Comparison of ENCODE assay signal across 29 cellular contexts in genomic region chr4:153335665-153336064, GRCh38. TPM values are rescaled to one million over a fixed set of nuclear protein-coding genes. Genes with fewer than 3 reads are reported as not detected.
DNase-seq lines count a peak whose midpoint lies in the region; ATAC-seq, FAIRE-seq and TF ChIP-seq lines count a peak whose summit lies in the region.
"Had no signal": no experiment of that assay in that cellular context is flagged by ENCODE, and none has a peak within 500 bp of the region (broad histone marks: within the 10 kb centered on the region; RNA-seq: fewer than 3 reads in every experiment).

No MANE protein-coding gene starts in this region.

- H3K79me2 ChIP-seq in mammary epithelial cell (ENCODE audit: insufficient read depth, low read length), result no peaks in the 10 kb centered on the region
- no peaks in the 10 kb centered on the region for H3K79me2 ChIP-seq in keratinocyte (ENCODE audit: control insufficient read depth, insufficient read depth, low read length)

- peak overlapping the region; percentile 39; the same call in 1 of the 2 replicates for H3K4ac ChIP-seq in IMR-90 (ENCODE audit: low read depth, low read length)

- no peak overlapping the region; the same call in 1 of the 2 replicates for H4K5ac ChIP-seq in IMR-90 (ENCODE audit: low read depth, low read length)

- 0 out of 2 replicates have a peak overlapping the region, but pooled peaks have one; percentile 35 for H3K14ac ChIP-seq in IMR-90 (replicated peaks; ENCODE audit: low read depth, low read length)

- dilution Hi-C loops in IMR-90 (cut with HindIII; ENCODE audit: low sequenced_read_pairs, unreplicated experiment) (no loop called here), mammary epithelial cell (cut with HindIII; ENCODE audit: low sequenced_read_pairs) (no loop called here), keratinocyte (cut with MboI; ENCODE audit: extremely low pct_ligation_motif_present, low sequenced_read_pairs) (no loop called here)

- BruUV-seq in IMR-90 (replicated peaks; lab: Mats Ljungman, UMichigan) (no TSS peak), mammary epithelial cell (replicated peaks; lab: Mats Ljungman, UMichigan) (no TSS peak)

- H3K9me3 ChIP-seq in IMR-90 (ENCODE audit: control insufficient read depth, insufficient read depth, low read length), result no peaks in the 10 kb centered on the region
- no peaks in the 10 kb centered on the region for H3K9me3 ChIP-seq in mammary epithelial cell (replicated peaks; ENCODE audit: insufficient read depth, low read length)
- no peaks in the 10 kb centered on the region for H3K9me3 ChIP-seq in keratinocyte (ENCODE audit: control insufficient read depth, low read depth, low read length)
- H3K9me3 ChIP-seq: gastrocnemius medialis, neutrophil, transverse colon had no signal

- no peak for TF ChIP-seq POLR2A in IMR-90 (IDR thresholded peaks at IDR 0.05; ENCODE audit: low read depth, low read length)

- no CpG with 5 or more reads among the region's 4 CpGs for WGBS in IMR-90 (ENCODE audit: extremely low coverage in 2 of 2, insufficient read length in 1 of 2), 2 experiments
- WGBS in mammary epithelial cell (ENCODE audit: low coverage, missing lambda C conversion rate), result 34% methylated on average over 4 of the region's 4 CpGs

- CTCF ChIA-PET in IMR-90 (lab: Yijun Ruan, JAX), result no interaction called here
- CTCF ChIA-PET in mammary epithelial cell (lab: Charles Lee; ENCODE audit: low non-redundant PET), result no interaction called here

- peak overlapping the region; percentile 61; the same call in 1 of the 3 replicates for H2BK15ac ChIP-seq in IMR-90 (ENCODE audit: low read depth, low read length)

- no peak overlapping the region for H4K91ac ChIP-seq in IMR-90 (ENCODE audit: insufficient read depth, low read depth, low read length)

- H4K20me1 ChIP-seq in IMR-90 (ENCODE audit: insufficient read depth, low read length), result no peaks in the 10 kb centered on the region
- H4K20me1 ChIP-seq in mammary epithelial cell (ENCODE audit: insufficient read depth, low read length), result no peaks in the 10 kb centered on the region
- H4K20me1 ChIP-seq in keratinocyte (ENCODE audit: control insufficient read depth, extremely low read depth, insufficient read depth, low read length), result no peaks in the 10 kb centered on the region

- H3K56ac ChIP-seq in IMR-90 (ENCODE audit: extremely low read depth, insufficient read depth, low read length), result no peak overlapping the region

- H2BK120ac ChIP-seq in IMR-90 (ENCODE audit: low read depth, low read length), result no peak overlapping the region; the same call in 1 of the 2 replicates

- H3K4me2 ChIP-seq in IMR-90 (ENCODE audit: low read depth, low read length) (peak overlapping the region; percentile 62; the same call in 1 of the 2 replicates), mammary epithelial cell (ENCODE audit: insufficient read depth, low read depth, low read length) (peak overlapping the region; percentile 40), keratinocyte (ENCODE audit: control insufficient read depth, extremely low read depth, insufficient read depth, low read depth, low read length) (peak overlapping the region; percentile 62)

- no peak for TF ChIP-seq RAD21 in IMR-90 (IDR thresholded peaks at IDR 0.05; ENCODE audit: low read length)

- H3K23ac ChIP-seq in IMR-90 (ENCODE audit: low read depth, low read length), result 0 out of 2 replicates have a peak overlapping the region, but pooled peaks have one; percentile 30

- peak; percentile 86 for FAIRE-seq in keratinocyte (lab: Jason Lieb, UNC)
- FAIRE-seq: colon, H1 had no signal

- H3K36me3 ChIP-seq in IMR-90 (ENCODE audit: control insufficient read depth, insufficient read depth, low read length), result peaks cover 4% of the 10 kb centered on the region
- no peaks in the 10 kb centered on the region for H3K36me3 ChIP-seq in mammary epithelial cell (ENCODE audit: insufficient read depth, low read length)
- H3K36me3 ChIP-seq in keratinocyte (ENCODE audit: control insufficient read depth in 2 of 2, extremely low read depth in 1 of 2, insufficient read depth in 2 of 2, low read length in 2 of 2), result no peaks in the 10 kb centered on the region
- H3K36me3 ChIP-seq: gastrocnemius medialis, neutrophil had no signal

- H3K18ac ChIP-seq in IMR-90 (ENCODE audit: low read depth, low read length), result no peak overlapping the region

- peak overlapping the region; percentile 23 for H2BK5ac ChIP-seq in IMR-90 (ENCODE audit: low read depth, low read length, poor library complexity, severe bottlenecking)

- POLR2A ChIA-PET in IMR-90 (lab: Charles Lee; ENCODE audit: unreplicated experiment), result no interaction called here

- DNase-seq in EH (ENCODE audit: low read depth) (peak; percentile 40), IMR-90 (peak; percentile 77), mammary epithelial cell (peak; percentile 52), keratinocyte (ENCODE audit: low read depth, low spot score) (no peak), NOMO-1 treated with dmso at 0.1 percent for 144 hours (lab: John Stamatoyannopoulos, UW; ENCODE audit: unreplicated experiment) (no peak), RPMI8226 (no peak), NK-92 (lab: John Stamatoyannopoulos, UW; ENCODE audit: unreplicated experiment) (no peak), NCI-H2081 (lab: John Stamatoyannopoulos, UW) (no peak)
- DNase-seq: activated CD4-positive, alpha-beta T cell treated with anti-CD3 and anti-CD28 coated beads, Interleukin-2, amount 10 ng/mL, durations not matched to agents 7 days and 5 days; activated naive CD4-positive, alpha-beta T cell treated with anti-CD3 and anti-CD28 coated beads, Interleukin-2, amount 10 ng/mL, durations not matched to agents 7 days and 5 days; activated T-cell treated with anti-CD3 and anti-CD28 coated beads, Interleukin-2, amount 50 U/mL, for 72 hours; amniotic stem cell; effector CD8-positive, alpha-beta T cell; gastrocnemius medialis; GDM1; hippocampal formation; left ventricle myocardium superior; MM.1S; naive B cell; NCI-H1417 treated with DMSO at 0.1 percent for 48 hours; SHP77; stimulated activated CD4-positive, alpha-beta T cell treated with anti-CD3 and anti-CD28 coated beads, Interleukin-12 subunit alpha, Interleukin-12 subunit beta, amount 100 ng/mL, for 4 hours; stimulated activated CD4-positive, alpha-beta T cell treated with anti-CD3 and anti-CD28 coated beads, Interleukin-4, amount 100 ng/mL, for 1 hour; T-helper 9 cell; transverse colon had no signal

- no peak for TF ChIP-seq CTCF in IMR-90 (conservative IDR thresholded peaks at IDR 0.05; ENCODE audit: low read depth, low read length)
- no peak for TF ChIP-seq CTCF in mammary epithelial cell (conservative IDR thresholded peaks at IDR 0.05 in 1 of 2, IDR thresholded peaks at IDR 0.05 in 1 of 2; ENCODE audit: extremely low read depth in 1 of 2, insufficient read depth in 1 of 2, low read depth in 1 of 2, low read length in 2 of 2)
- no peak for TF ChIP-seq CTCF in keratinocyte (optimal IDR thresholded peaks at IDR 0.05 in 1 of 3, IDR thresholded peaks at IDR 0.05 in 1 of 3, conservative IDR thresholded peaks at IDR 0.05 in 1 of 3; ENCODE audit: extremely low read depth in 1 of 3, insufficient read depth in 2 of 3, low read length in 3 of 3)

- intact Hi-C loops in IMR-90 (cut with micrococcal nuclease) (no loop called here), mammary epithelial cell (cut with micrococcal nuclease) (no loop called here)

- peaks cover 2% of the 10 kb centered on the region; the same call in 1 of the 2 replicates for H3K4me1 ChIP-seq in IMR-90 (ENCODE audit: control insufficient read depth, insufficient read depth, low read length)
- H3K4me1 ChIP-seq in mammary epithelial cell (ENCODE audit: insufficient read depth, low read length), result peaks cover 13% of the 10 kb centered on the region
- peaks cover 6% of the 10 kb centered on the region for H3K4me1 ChIP-seq in keratinocyte (ENCODE audit: control insufficient read depth, extremely low read depth, insufficient read depth, low read length)
- H3K4me1 ChIP-seq: gastrocnemius medialis, transverse colon had no signal

- no peak overlapping the region for H2AK9ac ChIP-seq in IMR-90 (replicated peaks; ENCODE audit: low read depth, low read length, poor library complexity)

- in situ Hi-C loops in IMR-90 (cut with MboI; ENCODE audit: low sequenced_read_pairs), result no loop called here
- in situ Hi-C loops in mammary epithelial cell (cut with MboI; ENCODE audit: low sequenced_read_pairs in 2 of 2), result loop anchor here in 1 of 2 donors (25.0 kb wide), 1 partner anchor 402 kb away; no protein-coding TSS in a partner anchor

- no peak overlapping the region for H3K9ac ChIP-seq in IMR-90 (ENCODE audit: low read depth, low read length)
- no peak overlapping the region for H3K9ac ChIP-seq in mammary epithelial cell (ENCODE audit: insufficient read depth, low read length)
- no peak overlapping the region for H3K9ac ChIP-seq in keratinocyte (ENCODE audit: control insufficient read depth, extremely low read depth, insufficient read depth, low read length)

- H3K27ac ChIP-seq in IMR-90 (ENCODE audit: insufficient read depth, low read length) (no peak overlapping the region), mammary epithelial cell (ENCODE audit: insufficient read depth, low read depth, low read length) (no peak overlapping the region), keratinocyte (ENCODE audit: control insufficient read depth, insufficient read depth, low read length) (peak overlapping the region; percentile 43)
- H3K27ac ChIP-seq: gastrocnemius medialis, neutrophil, transverse colon had no signal

- ATAC-seq in IMR-90 (ENCODE audit: low read depth), result peak; percentile 75
- ATAC-seq: activated T-cell treated with anti-CD3 and anti-CD28 coated beads, Interleukin-2, amount 50 U/mL, for 72 hours; gastrocnemius medialis; left ventricle myocardium superior; sciatic nerve had no signal

- no peak overlapping the region for H2AK5ac ChIP-seq in IMR-90 (ENCODE audit: low read depth, low read length)

- H3K79me1 ChIP-seq in IMR-90 (ENCODE audit: low read depth in 1 of 2, low read length in 2 of 2), result no peaks in the 10 kb centered on the region

- H4K8ac ChIP-seq in IMR-90 (ENCODE audit: low read depth in 2 of 2, low read length in 2 of 2), result peak overlapping the region in 1 of 2 experiments; percentile 22; a peak in 1 of 4 replicates

- no peaks in the 10 kb centered on the region; the same call in 1 of the 2 replicates for H3K9me1 ChIP-seq in IMR-90 (ENCODE audit: insufficient read depth, low read length)
- H3K9me1 ChIP-seq in keratinocyte (ENCODE audit: control insufficient read depth, extremely low read depth, insufficient read depth, low read length), result no peaks in the 10 kb centered on the region

- no peak overlapping the region for H3K4me3 ChIP-seq in IMR-90 (ENCODE audit: insufficient read depth, low read depth, low read length)
- no peak overlapping the region for H3K4me3 ChIP-seq in mammary epithelial cell (replicated peaks in 1 of 3; ENCODE audit: insufficient read depth in 1 of 3, low read depth in 2 of 3, low read length in 3 of 3)
- H3K4me3 ChIP-seq in keratinocyte (ENCODE audit: control insufficient read depth in 2 of 3, extremely low read depth in 1 of 3, insufficient read depth in 2 of 3, low read depth in 1 of 3, low read length in 3 of 3), result no peak overlapping the region
- H3K4me3 ChIP-seq: gastrocnemius medialis, transverse colon had no signal

- no peaks in the 10 kb centered on the region for H3K27me3 ChIP-seq in IMR-90 (ENCODE audit: control insufficient read depth, insufficient read depth, low read length)
- H3K27me3 ChIP-seq in mammary epithelial cell (ENCODE audit: insufficient read depth, low read length), result no peaks in the 10 kb centered on the region
- no peaks in the 10 kb centered on the region for H3K27me3 ChIP-seq in keratinocyte (ENCODE audit: control insufficient read depth, extremely low read depth, insufficient read depth, low read length)
- H3K27me3 ChIP-seq: gastrocnemius medialis, neutrophil, transverse colon had no signal

- no peak overlapping the region for H2AFZ ChIP-seq in IMR-90 (replicated peaks; ENCODE audit: low read length, poor library complexity)
- H2AFZ ChIP-seq in mammary epithelial cell (ENCODE audit: low read depth, low read length), result peak overlapping the region; percentile 46
- peak overlapping the region; percentile 48 for H2AFZ ChIP-seq in keratinocyte (ENCODE audit: control insufficient read depth, low read length)

- no peak overlapping the region for H2BK20ac ChIP-seq in IMR-90 (ENCODE audit: low read depth, low read length)

RNA-seq across cellular contexts. Expression of gene MND1, which starts 8.8 kb away (rescaled TPM):
- 0.36 and 3.3 TPM in 2 replicates for total RNA-seq in IMR-90 (2012; rRNA removed)
- 2.3 and 3.5 TPM in 2 replicates for polyA plus RNA-seq in IMR-90 (2012; rRNA removed)
- polyA plus RNA-seq in IMR-90 (2012; cell fraction: cytosol; rRNA removed), result 0.19 and 0.22 TPM in 2 replicates
- polyA plus RNA-seq in IMR-90 (2012; cell fraction: nucleus; rRNA removed; ENCODE audit: low replicate concordance), result 0.22 TPM in 1 of 2 replicates, not detected in the other
- total RNA-seq in mammary epithelial cell, result 10 to 100 TPM in 1 of 2 donors, under 1 TPM in 1; 0.83 to 10.4 TPM
- 4.5 TPM for polyA plus RNA-seq in mammary epithelial cell
- polyA minus RNA-seq in mammary epithelial cell, result 16.8 TPM
- 0.49 to 4.9 TPM (median 1.7 TPM) in 3 replicates for polyA plus RNA-seq in keratinocyte
- polyA plus RNA-seq in keratinocyte (2011; ENCODE audit: low read depth), result 2.0 TPM
- polyA plus RNA-seq in keratinocyte (2011; cell fraction: cytosol; rRNA removed), result 1.2 and 1.9 TPM in 2 replicates
- 0.67 and 0.76 TPM in 2 replicates for polyA plus RNA-seq in keratinocyte (2011; cell fraction: nucleus; rRNA removed)
- polyA plus RNA-seq in keratinocyte (2012; ENCODE audit: low replicate concordance), result 3.3 TPM in 1 of 2 replicates, not detected in the other
- polyA minus RNA-seq in keratinocyte, result 2.1 TPM in 1 of 3 replicates, not detected in the others
- not detected for polyA minus RNA-seq in keratinocyte (2011; cell fraction: cytosol; rRNA and poly(A)+ RNA removed)
- polyA minus RNA-seq in keratinocyte (2011; cell fraction: nucleus; rRNA and poly(A)+ RNA removed), result 0.84 TPM in 1 of 2 replicates, not detected in the other
- total RNA-seq: left ventricle myocardium superior, sciatic nerve had no signal

Comparison
In these comparisons a context has a peak if more than half of its experiments do, and no peak if none do; other contexts are left out.
1. DNase-seq: peak in EH (single experiment), IMR-90 (single experiment) and mammary epithelial cell (single experiment); none in keratinocyte (single experiment), NOMO-1 treated with dmso at 0.1 percent for 144 hours (single experiment), RPMI8226 (single experiment), NK-92 (single experiment) and NCI-H2081 (0 of 2).
2. Peak in every context shown above with its lines, with median percentiles within 50 percentile points of each other: H3K4me2 ChIP-seq.